Comparison of ENCODE assay signal across 24 cellular contexts in the genomic region with DNA sequence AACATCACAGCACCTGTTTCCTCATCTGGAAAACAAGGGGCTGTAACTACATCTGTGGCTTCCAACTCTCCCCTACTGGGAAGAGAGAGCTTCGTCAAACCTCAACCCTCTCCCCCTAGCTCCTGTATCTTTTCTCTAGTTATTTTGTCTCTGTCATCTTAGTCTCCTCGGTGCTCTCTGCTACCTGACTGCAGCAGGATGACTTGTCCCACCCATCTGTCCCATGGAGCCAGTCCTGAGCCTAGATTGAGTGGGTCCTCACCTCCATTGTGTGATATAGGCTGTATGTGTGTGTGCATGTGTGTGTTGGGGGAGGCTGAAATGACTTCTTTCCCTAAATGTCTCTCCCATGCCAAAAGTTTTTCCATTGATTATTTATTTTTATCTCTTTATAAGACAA.
"Had no signal": no experiment of that assay in that cellular context is flagged by ENCODE, and none has a peak within 500 bp of the region (broad histone marks: within the 10 kb centered on the region; RNA-seq: fewer than 3 reads in every experiment).

No MANE protein-coding gene starts in this region.

- H3K4me1 ChIP-seq: left lung, lower lobe of right lung had no signal

- H3K4me3 Mint-ChIP-seq: mesothelial cell of epicardium; naive B cell; naive thymus-derived CD8-positive, alpha-beta T cell had no signal

- H3K27ac ChIP-seq: coronary artery, dorsolateral prefrontal cortex, esophagus squamous epithelium, gastrocnemius medialis, heart left ventricle, left lung, lower lobe of right lung had no signal

- H3K36me3 ChIP-seq: esophagus squamous epithelium, gastrocnemius medialis, heart left ventricle, left lung, lower lobe of right lung had no signal

- H3K4me3 ChIP-seq: coronary artery, dorsolateral prefrontal cortex, esophagus squamous epithelium, gastrocnemius medialis, heart left ventricle, left lung, lower lobe of right lung, mucosa of descending colon had no signal

- H3K27me3 ChIP-seq: dorsolateral prefrontal cortex, esophagus squamous epithelium had no signal

- H3K9me3 ChIP-seq: esophagus squamous epithelium, gastrocnemius medialis, lower lobe of right lung, mucosa of descending colon had no signal

- DNase-seq: dermis blood vessel endothelial cell; dorsolateral prefrontal cortex; effector CD4-positive, alpha-beta T cell; effector memory CD4-positive, alpha-beta T cell; esophagus squamous epithelium; foreskin fibroblast; foreskin melanocyte; gastrocnemius medialis; heart left ventricle; hippocampal formation; left cardiac atrium; left lung; left ventricle myocardium superior; lower lobe of right lung; mesenchymal stem cell; mucosa of descending colon; naive B cell; naive thymus-derived CD8-positive, alpha-beta T cell had no signal

- H3K27ac Mint-ChIP-seq: mesothelial cell of epicardium; naive thymus-derived CD8-positive, alpha-beta T cell had no signal

- H3K4me1 Mint-ChIP-seq: naive thymus-derived CD8-positive, alpha-beta T cell had no signal

- FAIRE-seq: colon, endothelial cell of umbilical vein, islet of Langerhans, keratinocyte had no signal

- H3K36me3 Mint-ChIP-seq: mesothelial cell of epicardium had no signal
